Comparison of ENCODE assay signal across 1 cellular context in the genomic region with DNA sequence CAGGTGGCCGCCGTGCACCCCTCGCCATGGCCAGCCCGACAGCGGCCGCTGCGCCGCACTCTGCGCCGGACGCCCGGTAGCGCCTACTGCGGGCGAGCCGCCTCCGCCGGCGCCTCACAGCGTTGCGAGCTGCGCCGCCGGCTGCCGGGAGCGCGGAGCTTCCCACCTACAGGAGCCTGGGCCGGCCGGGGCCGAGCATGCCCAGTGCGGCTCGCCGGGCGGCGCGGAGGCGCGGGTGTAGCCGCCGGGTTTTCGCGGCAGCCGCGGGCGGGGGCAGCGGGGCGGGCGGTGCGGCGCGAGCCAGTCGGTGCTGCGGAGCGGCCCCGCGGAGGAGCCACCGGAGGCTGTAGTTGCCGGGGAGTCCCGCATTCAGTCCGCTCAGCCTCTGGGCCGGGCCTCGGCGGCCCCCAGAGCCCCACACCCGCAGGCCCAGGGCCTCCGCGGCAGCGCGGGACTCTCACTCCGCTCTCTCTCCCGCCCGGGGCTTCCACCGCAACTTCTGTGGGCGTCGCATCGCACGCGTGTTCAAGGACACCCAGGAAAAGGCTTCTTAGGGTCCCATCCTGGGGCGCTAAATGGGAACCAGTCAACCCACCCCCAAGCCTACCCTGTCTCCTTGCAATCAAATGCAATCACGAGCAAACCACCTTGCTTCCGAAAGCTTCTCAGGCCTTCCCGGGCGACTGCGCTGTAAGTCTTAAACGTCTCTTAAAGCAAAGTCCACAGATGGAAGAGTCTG.
A peak's percentile ranks its signal among the peaks of the same experiment; 100 is the strongest.
TF ChIP-seq lines count a peak whose summit lies in the region.

A gene (minus strand): TSS at position 143 of the 739 bp plus-strand sequence. CDS start 20,518 bp downstream, outside the sequence.

TF ChIP-seq in K562, 482 proteins besides CTCF, POLR2A, EP300 and RAD21 (continued from another document and continues in another):
- TF ChIP-seq, protein P1, sequence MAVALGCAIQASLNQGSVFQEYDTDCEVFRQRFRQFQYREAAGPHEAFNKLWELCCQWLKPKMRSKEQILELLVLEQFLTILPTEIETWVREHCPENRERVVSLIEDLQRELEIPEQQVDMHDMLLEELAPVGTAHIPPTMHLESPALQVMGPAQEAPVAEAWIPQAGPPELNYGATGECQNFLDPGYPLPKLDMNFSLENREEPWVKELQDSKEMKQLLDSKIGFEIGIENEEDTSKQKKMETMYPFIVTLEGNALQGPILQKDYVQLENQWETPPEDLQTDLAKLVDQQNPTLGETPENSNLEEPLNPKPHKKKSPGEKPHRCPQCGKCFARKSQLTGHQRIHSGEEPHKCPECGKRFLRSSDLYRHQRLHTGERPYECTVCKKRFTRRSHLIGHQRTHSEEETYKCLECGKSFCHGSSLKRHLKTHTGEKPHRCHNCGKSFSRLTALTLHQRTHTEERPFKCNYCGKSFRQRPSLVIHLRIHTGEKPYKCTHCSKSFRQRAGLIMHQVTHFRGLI (CRISPR knock-in tag; IDR thresholded peaks at IDR 0.05), result no peak
- TF ChIP-seq ZBTB7A (IDR thresholded peaks at IDR 0.05; ENCODE audit: borderline replicate concordance, control insufficient read depth, low read depth, low read length) (no peak), ZBTB8A (IDR thresholded peaks at IDR 0.05; ENCODE audit: partially characterized antibody) (no peak), NEUROD1 (IDR thresholded peaks at IDR 0.05; ENCODE audit: borderline replicate concordance, low read depth, low read length, partially characterized antibody) (peak; percentile 96), YY1 (IDR thresholded peaks at IDR 0.05; ENCODE audit: borderline replicate concordance in 1 of 3, control insufficient read depth in 1 of 3, extremely low read depth in 1 of 3, insufficient read depth in 3 of 3, insufficient read length in 1 of 3, insufficient replicate concordance in 2 of 3, low read depth in 1 of 3, low read length in 2 of 3) (peak in 2 of 3 experiments; percentile 48 to 56), SAFB (IDR thresholded peaks at IDR 0.05; ENCODE audit: borderline replicate concordance, low read depth, low read length) (0 out of 2 replicates have a peak, but pooled peaks have one; percentile 34), ZNF561 (CRISPR knock-in tag; conservative IDR thresholded peaks at IDR 0.05) (no peak), NCOR1 (IDR thresholded peaks at IDR 0.05) (no peak), NFIC (IDR thresholded peaks at IDR 0.05) (no peak), SOX6 (IDR thresholded peaks at IDR 0.05) (no peak), STAG1 (CRISPR knock-in tag; IDR thresholded peaks at IDR 0.05; ENCODE audit: borderline replicate concordance) (no peak), ZNF79 (CRISPR knock-in tag; IDR thresholded peaks at IDR 0.05; ENCODE audit: low read depth) (no peak), DDX20 (tag; IDR thresholded peaks at IDR 0.05; ENCODE audit: low read depth) (no peak), POLR3A (IDR thresholded peaks at IDR 0.05; ENCODE audit: borderline replicate concordance, extremely low read depth, insufficient read depth, insufficient read length) (no peak), ZNF12 (CRISPR knock-in tag; IDR thresholded peaks at IDR 0.05) (no peak), ARID1B (IDR thresholded peaks at IDR 0.05) (no peak), RBBP5 (IDR thresholded peaks at IDR 0.05; ENCODE audit: borderline replicate concordance, insufficient read depth, low read length, poor library complexity, severe bottlenecking) (no peak), ZNF197 (CRISPR knock-in tag; IDR thresholded peaks at IDR 0.05; ENCODE audit: low read depth) (0 out of 2 replicates have a peak, but pooled peaks have one; percentile 13), TBL1XR1 (IDR thresholded peaks at IDR 0.05; ENCODE audit: low read length in 2 of 2) (no peak), CCNT2 (IDR thresholded peaks at IDR 0.05; ENCODE audit: borderline replicate concordance, extremely low read depth, insufficient read length, low read depth, low read length) (peak; percentile 90), TBP (optimal IDR thresholded peaks at IDR 0.05; ENCODE audit: low read depth, low read length) (peak; percentile 25)
- TF ChIP-seq, protein P2, sequence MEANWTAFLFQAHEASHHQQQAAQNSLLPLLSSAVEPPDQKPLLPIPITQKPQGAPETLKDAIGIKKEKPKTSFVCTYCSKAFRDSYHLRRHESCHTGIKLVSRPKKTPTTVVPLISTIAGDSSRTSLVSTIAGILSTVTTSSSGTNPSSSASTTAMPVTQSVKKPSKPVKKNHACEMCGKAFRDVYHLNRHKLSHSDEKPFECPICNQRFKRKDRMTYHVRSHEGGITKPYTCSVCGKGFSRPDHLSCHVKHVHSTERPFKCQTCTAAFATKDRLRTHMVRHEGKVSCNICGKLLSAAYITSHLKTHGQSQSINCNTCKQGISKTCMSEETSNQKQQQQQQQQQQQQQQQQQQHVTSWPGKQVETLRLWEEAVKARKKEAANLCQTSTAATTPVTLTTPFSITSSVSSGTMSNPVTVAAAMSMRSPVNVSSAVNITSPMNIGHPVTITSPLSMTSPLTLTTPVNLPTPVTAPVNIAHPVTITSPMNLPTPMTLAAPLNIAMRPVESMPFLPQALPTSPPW (CRISPR knock-in tag; IDR thresholded peaks at IDR 0.05), result peak; percentile 91
- TF ChIP-seq, protein P3, sequence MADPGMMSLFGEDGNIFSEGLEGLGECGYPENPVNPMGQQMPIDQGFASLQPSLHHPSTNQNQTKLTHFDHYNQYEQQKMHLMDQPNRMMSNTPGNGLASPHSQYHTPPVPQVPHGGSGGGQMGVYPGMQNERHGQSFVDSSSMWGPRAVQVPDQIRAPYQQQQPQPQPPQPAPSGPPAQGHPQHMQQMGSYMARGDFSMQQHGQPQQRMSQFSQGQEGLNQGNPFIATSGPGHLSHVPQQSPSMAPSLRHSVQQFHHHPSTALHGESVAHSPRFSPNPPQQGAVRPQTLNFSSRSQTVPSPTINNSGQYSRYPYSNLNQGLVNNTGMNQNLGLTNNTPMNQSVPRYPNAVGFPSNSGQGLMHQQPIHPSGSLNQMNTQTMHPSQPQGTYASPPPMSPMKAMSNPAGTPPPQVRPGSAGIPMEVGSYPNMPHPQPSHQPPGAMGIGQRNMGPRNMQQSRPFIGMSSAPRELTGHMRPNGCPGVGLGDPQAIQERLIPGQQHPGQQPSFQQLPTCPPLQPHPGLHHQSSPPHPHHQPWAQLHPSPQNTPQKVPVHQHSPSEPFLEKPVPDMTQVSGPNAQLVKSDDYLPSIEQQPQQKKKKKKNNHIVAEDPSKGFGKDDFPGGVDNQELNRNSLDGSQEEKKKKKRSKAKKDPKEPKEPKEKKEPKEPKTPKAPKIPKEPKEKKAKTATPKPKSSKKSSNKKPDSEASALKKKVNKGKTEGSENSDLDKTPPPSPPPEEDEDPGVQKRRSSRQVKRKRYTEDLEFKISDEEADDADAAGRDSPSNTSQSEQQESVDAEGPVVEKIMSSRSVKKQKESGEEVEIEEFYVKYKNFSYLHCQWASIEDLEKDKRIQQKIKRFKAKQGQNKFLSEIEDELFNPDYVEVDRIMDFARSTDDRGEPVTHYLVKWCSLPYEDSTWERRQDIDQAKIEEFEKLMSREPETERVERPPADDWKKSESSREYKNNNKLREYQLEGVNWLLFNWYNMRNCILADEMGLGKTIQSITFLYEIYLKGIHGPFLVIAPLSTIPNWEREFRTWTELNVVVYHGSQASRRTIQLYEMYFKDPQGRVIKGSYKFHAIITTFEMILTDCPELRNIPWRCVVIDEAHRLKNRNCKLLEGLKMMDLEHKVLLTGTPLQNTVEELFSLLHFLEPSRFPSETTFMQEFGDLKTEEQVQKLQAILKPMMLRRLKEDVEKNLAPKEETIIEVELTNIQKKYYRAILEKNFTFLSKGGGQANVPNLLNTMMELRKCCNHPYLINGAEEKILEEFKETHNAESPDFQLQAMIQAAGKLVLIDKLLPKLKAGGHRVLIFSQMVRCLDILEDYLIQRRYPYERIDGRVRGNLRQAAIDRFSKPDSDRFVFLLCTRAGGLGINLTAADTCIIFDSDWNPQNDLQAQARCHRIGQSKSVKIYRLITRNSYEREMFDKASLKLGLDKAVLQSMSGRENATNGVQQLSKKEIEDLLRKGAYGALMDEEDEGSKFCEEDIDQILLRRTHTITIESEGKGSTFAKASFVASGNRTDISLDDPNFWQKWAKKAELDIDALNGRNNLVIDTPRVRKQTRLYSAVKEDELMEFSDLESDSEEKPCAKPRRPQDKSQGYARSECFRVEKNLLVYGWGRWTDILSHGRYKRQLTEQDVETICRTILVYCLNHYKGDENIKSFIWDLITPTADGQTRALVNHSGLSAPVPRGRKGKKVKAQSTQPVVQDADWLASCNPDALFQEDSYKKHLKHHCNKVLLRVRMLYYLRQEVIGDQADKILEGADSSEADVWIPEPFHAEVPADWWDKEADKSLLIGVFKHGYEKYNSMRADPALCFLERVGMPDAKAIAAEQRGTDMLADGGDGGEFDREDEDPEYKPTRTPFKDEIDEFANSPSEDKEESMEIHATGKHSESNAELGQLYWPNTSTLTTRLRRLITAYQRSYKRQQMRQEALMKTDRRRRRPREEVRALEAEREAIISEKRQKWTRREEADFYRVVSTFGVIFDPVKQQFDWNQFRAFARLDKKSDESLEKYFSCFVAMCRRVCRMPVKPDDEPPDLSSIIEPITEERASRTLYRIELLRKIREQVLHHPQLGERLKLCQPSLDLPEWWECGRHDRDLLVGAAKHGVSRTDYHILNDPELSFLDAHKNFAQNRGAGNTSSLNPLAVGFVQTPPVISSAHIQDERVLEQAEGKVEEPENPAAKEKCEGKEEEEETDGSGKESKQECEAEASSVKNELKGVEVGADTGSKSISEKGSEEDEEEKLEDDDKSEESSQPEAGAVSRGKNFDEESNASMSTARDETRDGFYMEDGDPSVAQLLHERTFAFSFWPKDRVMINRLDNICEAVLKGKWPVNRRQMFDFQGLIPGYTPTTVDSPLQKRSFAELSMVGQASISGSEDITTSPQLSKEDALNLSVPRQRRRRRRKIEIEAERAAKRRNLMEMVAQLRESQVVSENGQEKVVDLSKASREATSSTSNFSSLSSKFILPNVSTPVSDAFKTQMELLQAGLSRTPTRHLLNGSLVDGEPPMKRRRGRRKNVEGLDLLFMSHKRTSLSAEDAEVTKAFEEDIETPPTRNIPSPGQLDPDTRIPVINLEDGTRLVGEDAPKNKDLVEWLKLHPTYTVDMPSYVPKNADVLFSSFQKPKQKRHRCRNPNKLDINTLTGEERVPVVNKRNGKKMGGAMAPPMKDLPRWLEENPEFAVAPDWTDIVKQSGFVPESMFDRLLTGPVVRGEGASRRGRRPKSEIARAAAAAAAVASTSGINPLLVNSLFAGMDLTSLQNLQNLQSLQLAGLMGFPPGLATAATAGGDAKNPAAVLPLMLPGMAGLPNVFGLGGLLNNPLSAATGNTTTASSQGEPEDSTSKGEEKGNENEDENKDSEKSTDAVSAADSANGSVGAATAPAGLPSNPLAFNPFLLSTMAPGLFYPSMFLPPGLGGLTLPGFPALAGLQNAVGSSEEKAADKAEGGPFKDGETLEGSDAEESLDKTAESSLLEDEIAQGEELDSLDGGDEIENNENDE (IDR thresholded peaks at IDR 0.05; ENCODE audit: low read depth, low read length), result no peak
- TF ChIP-seq, protein P4, sequence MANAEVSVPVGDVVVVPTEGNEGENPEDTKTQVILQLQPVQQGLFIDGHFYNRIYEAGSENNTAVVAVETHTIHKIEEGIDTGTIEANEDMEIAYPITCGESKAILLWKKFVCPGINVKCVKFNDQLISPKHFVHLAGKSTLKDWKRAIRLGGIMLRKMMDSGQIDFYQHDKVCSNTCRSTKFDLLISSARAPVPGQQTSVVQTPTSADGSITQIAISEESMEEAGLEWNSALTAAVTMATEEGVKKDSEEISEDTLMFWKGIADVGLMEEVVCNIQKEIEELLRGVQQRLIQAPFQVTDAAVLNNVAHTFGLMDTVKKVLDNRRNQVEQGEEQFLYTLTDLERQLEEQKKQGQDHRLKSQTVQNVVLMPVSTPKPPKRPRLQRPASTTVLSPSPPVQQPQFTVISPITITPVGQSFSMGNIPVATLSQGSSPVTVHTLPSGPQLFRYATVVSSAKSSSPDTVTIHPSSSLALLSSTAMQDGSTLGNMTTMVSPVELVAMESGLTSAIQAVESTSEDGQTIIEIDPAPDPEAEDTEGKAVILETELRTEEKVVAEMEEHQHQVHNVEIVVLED (CRISPR knock-in tag; IDR thresholded peaks at IDR 0.05), result peak; percentile 35; the same call in 1 of the 2 replicates
- TF ChIP-seq, protein P5, sequence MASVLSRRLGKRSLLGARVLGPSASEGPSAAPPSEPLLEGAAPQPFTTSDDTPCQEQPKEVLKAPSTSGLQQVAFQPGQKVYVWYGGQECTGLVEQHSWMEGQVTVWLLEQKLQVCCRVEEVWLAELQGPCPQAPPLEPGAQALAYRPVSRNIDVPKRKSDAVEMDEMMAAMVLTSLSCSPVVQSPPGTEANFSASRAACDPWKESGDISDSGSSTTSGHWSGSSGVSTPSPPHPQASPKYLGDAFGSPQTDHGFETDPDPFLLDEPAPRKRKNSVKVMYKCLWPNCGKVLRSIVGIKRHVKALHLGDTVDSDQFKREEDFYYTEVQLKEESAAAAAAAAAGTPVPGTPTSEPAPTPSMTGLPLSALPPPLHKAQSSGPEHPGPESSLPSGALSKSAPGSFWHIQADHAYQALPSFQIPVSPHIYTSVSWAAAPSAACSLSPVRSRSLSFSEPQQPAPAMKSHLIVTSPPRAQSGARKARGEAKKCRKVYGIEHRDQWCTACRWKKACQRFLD (CRISPR knock-in tag; IDR thresholded peaks at IDR 0.05), result no peak
- TF ChIP-seq, protein P6, sequence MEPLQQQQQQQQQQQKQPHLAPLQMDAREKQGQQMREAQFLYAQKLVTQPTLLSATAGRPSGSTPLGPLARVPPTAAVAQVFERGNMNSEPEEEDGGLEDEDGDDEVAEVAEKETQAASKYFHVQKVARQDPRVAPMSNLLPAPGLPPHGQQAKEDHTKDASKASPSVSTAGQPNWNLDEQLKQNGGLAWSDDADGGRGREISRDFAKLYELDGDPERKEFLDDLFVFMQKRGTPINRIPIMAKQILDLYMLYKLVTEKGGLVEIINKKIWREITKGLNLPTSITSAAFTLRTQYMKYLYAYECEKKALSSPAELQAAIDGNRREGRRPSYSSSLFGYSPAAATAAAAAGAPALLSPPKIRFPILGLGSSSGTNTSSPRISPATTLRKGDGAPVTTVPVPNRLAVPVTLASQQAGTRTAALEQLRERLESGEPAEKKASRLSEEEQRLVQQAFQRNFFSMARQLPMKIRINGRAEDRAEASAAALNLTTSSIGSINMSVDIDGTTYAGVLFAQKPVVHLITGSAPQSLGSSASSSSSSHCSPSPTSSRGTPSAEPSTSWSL (CRISPR knock-in tag; IDR thresholded peaks at IDR 0.05; ENCODE audit: borderline replicate concordance), result no peak
- TF ChIP-seq, protein P7, sequence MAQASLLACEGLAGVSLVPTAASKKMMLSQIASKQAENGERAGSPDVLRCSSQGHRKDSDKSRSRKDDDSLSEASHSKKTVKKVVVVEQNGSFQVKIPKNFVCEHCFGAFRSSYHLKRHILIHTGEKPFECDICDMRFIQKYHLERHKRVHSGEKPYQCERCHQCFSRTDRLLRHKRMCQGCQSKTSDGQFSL (CRISPR knock-in tag; IDR thresholded peaks at IDR 0.05), result no peak
- TF ChIP-seq, protein P7 (tag; IDR thresholded peaks at IDR 0.05), result no peak
- TF ChIP-seq, protein P8, sequence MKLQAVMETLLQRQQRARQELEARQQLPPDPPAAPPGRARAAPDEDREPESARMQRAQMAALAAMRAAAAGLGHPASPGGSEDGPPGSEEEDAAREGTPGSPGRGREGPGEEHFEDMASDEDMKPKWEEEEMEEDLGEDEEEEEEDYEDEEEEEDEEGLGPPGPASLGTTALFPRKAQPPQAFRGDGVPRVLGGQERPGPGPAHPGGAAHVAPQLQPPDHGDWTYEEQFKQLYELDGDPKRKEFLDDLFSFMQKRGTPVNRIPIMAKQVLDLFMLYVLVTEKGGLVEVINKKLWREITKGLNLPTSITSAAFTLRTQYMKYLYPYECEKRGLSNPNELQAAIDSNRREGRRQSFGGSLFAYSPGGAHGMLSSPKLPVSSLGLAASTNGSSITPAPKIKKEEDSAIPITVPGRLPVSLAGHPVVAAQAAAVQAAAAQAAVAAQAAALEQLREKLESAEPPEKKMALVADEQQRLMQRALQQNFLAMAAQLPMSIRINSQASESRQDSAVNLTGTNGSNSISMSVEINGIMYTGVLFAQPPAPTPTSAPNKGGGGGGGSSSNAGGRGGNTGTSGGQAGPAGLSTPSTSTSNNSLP (IDR thresholded peaks at IDR 0.05; ENCODE audit: borderline replicate concordance, low read depth, low read length), result no peak
